8 cellular contexts compared by ENCODE assay signal in the genomic region with DNA sequence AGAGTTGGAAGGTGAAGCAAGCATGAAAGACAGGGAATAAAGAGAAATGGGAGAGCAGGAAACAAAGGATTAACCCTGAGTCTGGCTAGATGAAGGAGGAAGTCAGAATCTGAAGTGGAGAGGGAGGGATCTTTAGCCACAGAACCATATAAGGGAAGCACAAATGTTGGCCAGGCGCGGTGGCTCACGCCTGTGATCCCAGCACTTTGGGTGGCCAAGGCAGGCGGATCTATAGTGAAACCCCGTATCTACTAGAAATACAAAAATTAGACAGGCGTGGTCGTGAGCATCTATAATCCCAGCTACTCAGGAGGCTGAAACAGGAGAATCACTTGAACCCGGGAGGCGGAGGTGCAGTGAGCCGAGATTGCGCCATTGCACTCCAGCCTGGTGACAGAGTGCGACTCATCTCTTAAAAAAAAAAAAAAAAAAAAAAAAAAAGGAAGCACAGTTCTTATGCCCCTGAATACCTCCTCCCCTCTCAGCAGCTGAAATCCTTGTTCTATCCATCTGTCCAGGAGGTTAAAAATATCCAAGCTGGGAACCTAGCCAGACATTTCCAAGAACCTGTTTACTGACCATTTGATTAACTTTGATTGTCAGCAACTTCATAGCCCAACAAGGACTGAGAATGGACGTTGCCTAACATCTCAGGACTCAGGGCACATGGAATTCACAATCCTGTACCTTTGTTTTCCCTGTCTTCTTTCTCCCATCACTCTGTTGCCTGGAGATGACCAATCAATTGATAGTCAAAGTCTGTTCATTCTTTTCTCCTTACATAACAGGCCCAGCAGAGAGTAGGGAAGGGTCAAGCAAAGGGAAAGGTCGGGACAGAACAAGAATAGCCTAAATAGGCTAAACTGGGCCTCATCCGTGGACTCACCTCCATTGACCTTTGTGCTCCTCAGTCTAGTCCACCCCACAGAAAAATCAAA. TPM values are rescaled to one million over a fixed set of nuclear protein-coding genes. Genes with fewer than 3 reads are reported as not detected.
A peak's percentile ranks its signal among the peaks of the same experiment; 100 is the strongest.
DNase-seq lines count a peak whose midpoint lies in the region; TF ChIP-seq lines count a peak whose summit lies in the region.

No MANE protein-coding gene starts in this region.

- H2AFZ ChIP-seq in OCI-LY3 (ENCODE audit: low read depth, low read length) (0 out of 2 replicates have a peak overlapping the region, but pooled peaks have one; percentile 51), mesenchymal stem cell (ENCODE audit: low read depth, low read length) (no peak overlapping the region)

- peak overlapping the region; percentile 29 for H4K8ac ChIP-seq in mesenchymal stem cell (ENCODE audit: low read length)

- H3K4me1 ChIP-seq in OCI-LY3 (ENCODE audit: low read length) (peaks cover 40% of the 10 kb centered on the region), mesenchymal stem cell (ENCODE audit: control insufficient read depth, insufficient read depth, low read depth, low read length) (peaks cover 1% of the 10 kb centered on the region), vagina (peaks cover 41% of the 10 kb centered on the region)

- H3K27ac Mint-ChIP-seq in T-helper 1 cell treated with Interleukin-12 subunit alpha and Interleukin-12 subunit beta and Interleukin-4 antibody, amounts not matched to agents 30 μg/mL and 1 μg/mL, for 36 hours, result peak overlapping the region; percentile 74

- H3K4me3 ChIP-seq in OCI-LY3 (ENCODE audit: low read length) (no peak overlapping the region), mesenchymal stem cell (ENCODE audit: insufficient read depth in 1 of 2, low read depth in 1 of 2, low read length in 2 of 2) (no peak overlapping the region), vagina (no peak overlapping the region)

- H3K9ac ChIP-seq in OCI-LY3 (ENCODE audit: low read length), result 0 out of 2 replicates have a peak overlapping the region, but pooled peaks have one; percentile 1
- peak overlapping the region; percentile 4 for H3K9ac ChIP-seq in mesenchymal stem cell (ENCODE audit: low read length)

- TF ChIP-seq POLR2A in vagina (IDR thresholded peaks at IDR 0.05), result no peak

- intact Hi-C loops in vagina (cut with DNase I), result no loop called here

- peak overlapping the region; percentile 70 for H4K91ac ChIP-seq in mesenchymal stem cell (ENCODE audit: low read length)

- H4K20me1 ChIP-seq in OCI-LY3 (ENCODE audit: insufficient read depth, low read length), result no peaks in the 10 kb centered on the region

- no peak for TF ChIP-seq CTCF in OCI-LY3 (IDR thresholded peaks at IDR 0.05; ENCODE audit: low read depth, low read length)
- TF ChIP-seq CTCF in vagina (IDR thresholded peaks at IDR 0.05), result no peak

- H3K36me3 Mint-ChIP-seq in T-helper 1 cell treated with Interleukin-12 subunit alpha and Interleukin-12 subunit beta and Interleukin-4 antibody, amounts not matched to agents 30 μg/mL and 1 μg/mL, for 36 hours (ENCODE audit: low read depth), result no peaks in the 10 kb centered on the region

- DNase-seq in T-helper 1 cell, result no peak
- peak; percentile 92 for DNase-seq in cerebellar cortex (ENCODE audit: low spot score)
- DNase-seq in mesenchymal stem cell, result peak; percentile 89
- no peak for DNase-seq in vagina (ENCODE audit: extremely low spot score in 2 of 2)
- no peak for DNase-seq in NCI-H2081 (lab: John Stamatoyannopoulos, UW)
- no peak for DNase-seq in stimulated activated CD4-positive, alpha-beta T cell treated with anti-CD3 and anti-CD28 coated beads, Interleukin-2, amount 100 ng/mL, for 48 hours

- no peaks in the 10 kb centered on the region for H3K79me1 ChIP-seq in mesenchymal stem cell (replicated peaks; ENCODE audit: low read length, poor library complexity, severe bottlenecking)

- H3K23ac ChIP-seq in mesenchymal stem cell (ENCODE audit: low read length in 2 of 2), result no peak overlapping the region

- H3K4me3 Mint-ChIP-seq in T-helper 1 cell treated with Interleukin-12 subunit alpha and Interleukin-12 subunit beta and Interleukin-4 antibody, amounts not matched to agents 30 μg/mL and 1 μg/mL, for 36 hours, result peak overlapping the region; percentile 40

- no peak overlapping the region for H2BK15ac ChIP-seq in mesenchymal stem cell (ENCODE audit: low read depth, poor library complexity, severe bottlenecking)

- peak overlapping the region; percentile 25 for H2AK5ac ChIP-seq in mesenchymal stem cell (ENCODE audit: low read length, severe bottlenecking)

- peak overlapping the region; percentile 29 for H2BK120ac ChIP-seq in mesenchymal stem cell (ENCODE audit: low read depth, low read length)

- H3K27me3 Mint-ChIP-seq in T-helper 1 cell treated with Interleukin-12 subunit alpha and Interleukin-12 subunit beta and Interleukin-4 antibody, amounts not matched to agents 30 μg/mL and 1 μg/mL, for 36 hours (ENCODE audit: low read depth), result no peaks in the 10 kb centered on the region

- no peaks in the 10 kb centered on the region for H3K27me3 ChIP-seq in OCI-LY3 (ENCODE audit: low read depth, low read length)
- no peaks in the 10 kb centered on the region for H3K27me3 ChIP-seq in mesenchymal stem cell (ENCODE audit: control insufficient read depth in 1 of 2, insufficient read depth in 1 of 2, low read length in 2 of 2)
- H3K27me3 ChIP-seq in vagina, result no peaks in the 10 kb centered on the region

- no peaks in the 10 kb centered on the region for H3K79me2 ChIP-seq in OCI-LY3 (ENCODE audit: low read length)

- peak overlapping the region in 1 of 2 experiments; percentile 77 for H2BK12ac ChIP-seq in mesenchymal stem cell (ENCODE audit: low read length in 2 of 2)

- peak overlapping the region in 1 of 2 experiments; percentile 59 for H3K4ac ChIP-seq in mesenchymal stem cell (ENCODE audit: low read depth in 1 of 2, low read length in 2 of 2)

- H3K4me1 Mint-ChIP-seq in T-helper 1 cell treated with Interleukin-12 subunit alpha and Interleukin-12 subunit beta and Interleukin-4 antibody, amounts not matched to agents 30 μg/mL and 1 μg/mL, for 36 hours (ENCODE audit: low read depth), result peaks cover 59% of the 10 kb centered on the region

- no peaks in the 10 kb centered on the region for H3K9me3 Mint-ChIP-seq in T-helper 1 cell treated with Interleukin-12 subunit alpha and Interleukin-12 subunit beta and Interleukin-4 antibody, amounts not matched to agents 30 μg/mL and 1 μg/mL, for 36 hours

- no peak overlapping the region for H2BK5ac ChIP-seq in mesenchymal stem cell (ENCODE audit: low read depth, low read length, poor library complexity, severe bottlenecking)

- H3K36me3 ChIP-seq in OCI-LY3 (replicated peaks; ENCODE audit: low read depth, low read length), result no peaks in the 10 kb centered on the region
- no peaks in the 10 kb centered on the region for H3K36me3 ChIP-seq in mesenchymal stem cell (ENCODE audit: control insufficient read depth in 1 of 2, insufficient read depth in 2 of 2, low read depth in 1 of 2, low read length in 2 of 2)
- no peaks in the 10 kb centered on the region for H3K36me3 ChIP-seq in vagina

- H3K18ac ChIP-seq in mesenchymal stem cell (ENCODE audit: low read depth in 1 of 2, low read length in 2 of 2), result peak overlapping the region; percentile 88 to 89

- H3K27ac ChIP-seq in OCI-LY3 (ENCODE audit: low read length) (no peak overlapping the region), mesenchymal stem cell (ENCODE audit: low read length, poor library complexity, severe bottlenecking) (no peak overlapping the region), vagina (peak overlapping the region; percentile 83)

- no peaks in the 10 kb centered on the region for H3K9me3 ChIP-seq in OCI-LY3 (ENCODE audit: insufficient read depth, low read length)
- no peaks in the 10 kb centered on the region for H3K9me3 ChIP-seq in mesenchymal stem cell (ENCODE audit: control insufficient read depth, low read length)
- no peaks in the 10 kb centered on the region for H3K9me3 ChIP-seq in vagina

- WGBS in mesenchymal stem cell, result 36% methylated on average over 15 of the region's 15 CpGs

- no peak overlapping the region for H3K14ac ChIP-seq in mesenchymal stem cell (ENCODE audit: low read length in 2 of 2)

- H3K4me2 ChIP-seq in OCI-LY3 (ENCODE audit: low read length) (no peak overlapping the region), mesenchymal stem cell (ENCODE audit: low read length, poor library complexity, severe bottlenecking) (no peak overlapping the region)

RNA-seq across cellular contexts. Expression of gene TXNIP, which starts 10.6 kb away (rescaled TPM):
- 161 TPM for polyA plus RNA-seq in mesenchymal stem cell (2013, experiment 1 of 2)
- polyA plus RNA-seq in mesenchymal stem cell (2013, experiment 2 of 2), result 167 TPM
- total RNA-seq in vagina, result 1,858 TPM

RNA-seq across cellular contexts. Expression of gene POLR3GL, which starts 21.3 kb away (rescaled TPM):
- 31.1 TPM for polyA plus RNA-seq in mesenchymal stem cell (2013, experiment 1 of 2)
- polyA plus RNA-seq in mesenchymal stem cell (2013, experiment 2 of 2), result 32.3 TPM
- total RNA-seq in vagina, result 15.0 TPM

RNA-seq across cellular contexts. Expression of gene ANKRD34A, which starts 21.4 kb away (rescaled TPM):
- 4.4 TPM for polyA plus RNA-seq in mesenchymal stem cell (2013, experiment 1 of 2)
- polyA plus RNA-seq in mesenchymal stem cell (2013, experiment 2 of 2), result 4.4 TPM
- 1.7 TPM for total RNA-seq in vagina

RNA-seq across cellular contexts. Expression of gene LIX1L, which starts 28.0 kb away (rescaled TPM):
- 30.0 TPM for polyA plus RNA-seq in mesenchymal stem cell (2013, experiment 1 of 2)
- polyA plus RNA-seq in mesenchymal stem cell (2013, experiment 2 of 2), result 29.8 TPM
- 25.0 TPM for total RNA-seq in vagina

RNA-seq across cellular contexts. Expression of gene HJV, which starts 35.8 kb away (rescaled TPM):
- not detected for polyA plus RNA-seq in mesenchymal stem cell (2013, experiment 1 of 2)
- not detected for polyA plus RNA-seq in mesenchymal stem cell (2013, experiment 2 of 2)
- not detected for total RNA-seq in vagina

Comparison
In these comparisons a context has a peak if more than half of its experiments do, and no peak if none do; other contexts are left out.
1. DNase-seq: peak in cerebellar cortex (single experiment) and mesenchymal stem cell (single experiment); none in T-helper 1 cell (0 of 5), vagina (0 of 2), NCI-H2081 (0 of 2) and stimulated activated CD4-positive, alpha-beta T cell treated with anti-CD3 and anti-CD28 coated beads, Interleukin-2, amount 100 ng/mL, for 48 hours (0 of 2).